Comparison of ENCODE assay signal across 16 cellular contexts in genomic region chr10:125105856-125106255, GRCh38.
"Had no signal": no experiment of that assay in that cellular context is flagged by ENCODE, and none has a peak within 500 bp of the region (broad histone marks: within the 10 kb centered on the region; RNA-seq: fewer than 3 reads in every experiment).

No MANE protein-coding gene starts in this region.

- ATAC-seq: activated naive CD8-positive, alpha-beta T cell treated with anti-CD3 and anti-CD28 coated beads, Interleukin-2, amount 50 U/mL, for 24 hours; gastroesophageal sphincter; left lobe of liver; mucosa of descending colon; naive thymus-derived CD4-positive, alpha-beta T cell had no signal

- H3K27me3 Mint-ChIP-seq: activated CD4-positive, alpha-beta T cell treated with anti-CD3 and anti-CD28 coated beads, Interleukin-2, amount 10 ng/mL, durations not matched to agents 7 days and 5 days; activated naive CD8-positive, alpha-beta T cell treated with anti-CD3 and anti-CD28 coated beads, Interleukin-2, amount 50 U/mL, for 24 hours had no signal

- H3K27ac ChIP-seq: ascending aorta, dorsolateral prefrontal cortex, gastroesophageal sphincter, uterus had no signal

- FAIRE-seq: bronchial epithelial cell, keratinocyte had no signal

- H3K9me3 ChIP-seq: ascending aorta, gastroesophageal sphincter, mucosa of descending colon, uterus had no signal

- H3K4me3 Mint-ChIP-seq: activated CD4-positive, alpha-beta T cell treated with anti-CD3 and anti-CD28 coated beads, Interleukin-2, amount 10 ng/mL, durations not matched to agents 7 days and 5 days; activated naive CD8-positive, alpha-beta T cell treated with anti-CD3 and anti-CD28 coated beads, Interleukin-2, amount 50 U/mL, for 24 hours; naive thymus-derived CD4-positive, alpha-beta T cell had no signal

- H3K27me3 ChIP-seq: ascending aorta, dorsolateral prefrontal cortex, gastroesophageal sphincter, uterus had no signal

- H3K9me3 Mint-ChIP-seq: activated naive CD8-positive, alpha-beta T cell treated with anti-CD3 and anti-CD28 coated beads, Interleukin-2, amount 50 U/mL, for 24 hours had no signal

- DNase-seq: activated CD4-positive, alpha-beta T cell treated with anti-CD3 and anti-CD28 coated beads, Interleukin-2, amount 10 ng/mL, durations not matched to agents 7 days and 5 days; activated CD4-positive, CD25-positive, alpha-beta regulatory T cell; activated naive CD4-positive, alpha-beta T cell; activated naive CD8-positive, alpha-beta T cell treated with anti-CD3 and anti-CD28 coated beads, Interleukin-2, amount 50 U/mL, for 24 hours; naive thymus-derived CD4-positive, alpha-beta T cell; stimulated activated CD4-positive, alpha-beta T cell treated with anti-CD3 and anti-CD28 coated beads, Interleukin-12 subunit alpha, Interleukin-12 subunit beta, amount 100 ng/mL, for 4 hours; stimulated activated CD4-positive, alpha-beta T cell treated with anti-CD3 and anti-CD28 coated beads, Interleukin-2, amount 100 ng/mL, for 24 hours; SW 1271 had no signal

- H3K27ac Mint-ChIP-seq: activated CD4-positive, alpha-beta T cell treated with anti-CD3 and anti-CD28 coated beads, Interleukin-2, amount 10 ng/mL, durations not matched to agents 7 days and 5 days; activated naive CD8-positive, alpha-beta T cell treated with anti-CD3 and anti-CD28 coated beads, Interleukin-2, amount 50 U/mL, for 24 hours; naive thymus-derived CD4-positive, alpha-beta T cell had no signal

- H3K4me3 ChIP-seq: ascending aorta, dorsolateral prefrontal cortex, gastroesophageal sphincter, mucosa of descending colon, uterus had no signal

- H3K36me3 ChIP-seq: uterus had no signal

- H3K4me1 Mint-ChIP-seq: activated CD4-positive, alpha-beta T cell treated with anti-CD3 and anti-CD28 coated beads, Interleukin-2, amount 10 ng/mL, durations not matched to agents 7 days and 5 days; activated naive CD8-positive, alpha-beta T cell treated with anti-CD3 and anti-CD28 coated beads, Interleukin-2, amount 50 U/mL, for 24 hours had no signal
